Comparison of ENCODE assay signal across 11 cellular contexts in the genomic region with DNA sequence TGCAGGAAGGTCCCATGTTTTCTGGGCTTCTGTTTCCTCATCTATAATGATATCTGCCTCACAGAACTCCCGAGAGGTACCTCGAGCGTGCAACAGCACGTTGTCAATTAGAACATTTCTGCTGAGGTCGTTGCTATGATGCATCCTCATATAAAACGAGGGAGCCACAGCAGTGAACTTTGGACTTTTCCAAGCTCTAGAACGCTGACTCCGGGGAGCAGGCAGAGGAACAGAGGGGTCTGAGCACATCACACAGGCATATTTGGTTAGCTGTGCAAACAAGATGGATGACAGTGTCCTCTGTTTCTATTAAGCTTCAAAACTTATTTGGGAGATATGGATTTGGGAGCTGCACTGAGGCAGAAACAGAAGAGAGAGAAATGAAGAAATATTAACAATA.
"Had no signal": no experiment of that assay in that cellular context is flagged by ENCODE, and none has a peak within 500 bp of the region (broad histone marks: within the 10 kb centered on the region; RNA-seq: fewer than 3 reads in every experiment).

No MANE protein-coding gene starts in this region.

- ATAC-seq: activated T-cell treated with anti-CD3 and anti-CD28 coated beads, Interleukin-2, amount 50 U/mL, for 4 hours; right cardiac atrium had no signal

- FAIRE-seq: urothelium cell line had no signal

- DNase-seq: activated CD4-positive, alpha-beta T cell treated with anti-CD3 and anti-CD28 coated beads, Interleukin-2, amount 50 U/mL, for 48 hours; activated CD4-positive, CD25-positive, alpha-beta regulatory T cell treated with anti-CD3 and anti-CD28 coated beads, Interleukin-2, amount 50 U/mL, for 72 hours; activated gamma-delta T cell; activated T-cell treated with anti-CD3 and anti-CD28 coated beads, Interleukin-2, amount 50 U/mL, for 4 hours; amygdala; effector memory CD4-positive, alpha-beta T cell; posterior cingulate gyrus; right cardiac atrium; stimulated activated CD4-positive, alpha-beta T cell treated with anti-CD3 and anti-CD28 coated beads, Interleukin-2, amount 100 ng/mL, for 24 hours; stimulated activated naive CD4-positive, alpha-beta T cell had no signal
